ENCODE assay signal across 20 cellular contexts in genomic region chr17:61443475-61443882, GRCh38. TPM values are rescaled to one million over a fixed set of nuclear protein-coding genes. Genes with fewer than 3 reads are reported as not detected.
A peak's percentile ranks its signal among the peaks of the same experiment; 100 is the strongest.
DNase-seq lines count a peak whose midpoint lies in the region; FAIRE-seq and TF ChIP-seq lines count a peak whose summit lies in the region.
"Had no signal": no experiment of that assay in that cellular context is flagged by ENCODE, and none has a peak within 500 bp of the region (broad histone marks: within the 10 kb centered on the region; RNA-seq: fewer than 3 reads in every experiment).

No MANE protein-coding gene starts in this region.

- H3K4me2 ChIP-seq in hepatocyte: no peak overlapping the region
- H3K4me2 ChIP-seq in OCI-LY7 (ENCODE audit: low read length): no peak overlapping the region

- H3K4me1 ChIP-seq in hepatocyte (ENCODE audit: insufficient read depth) (peaks cover 18% of the 10 kb centered on the region), OCI-LY7 (ENCODE audit: insufficient read depth, low read length, poor library complexity, severe bottlenecking) (no peaks in the 10 kb centered on the region), kidney (ENCODE audit: control insufficient read depth in 1 of 2, insufficient read depth in 1 of 2, low read depth in 1 of 2, low read length in 2 of 2) (no peaks in the 10 kb centered on the region)

- no peak for FAIRE-seq in kidney (lab: Jason Lieb, UNC)

- H4K20me1 ChIP-seq in hepatocyte (ENCODE audit: insufficient read depth, poor library complexity, severe bottlenecking) (no peaks in the 10 kb centered on the region), OCI-LY7 (ENCODE audit: insufficient read depth, low read length) (no peaks in the 10 kb centered on the region)

- intact Hi-C loops in OCI-LY7 (cut with micrococcal nuclease; ENCODE audit: unreplicated experiment): no loop called here
- intact Hi-C loops in kidney (cut with DNase I): no loop called here

- no peak overlapping the region for H3K9ac ChIP-seq in kidney (ENCODE audit: low read length in 2 of 2)

- H3K79me2 ChIP-seq in hepatocyte: peaks cover under 1% of the 10 kb centered on the region
- H3K79me2 ChIP-seq in OCI-LY7 (ENCODE audit: insufficient read depth, low read depth, low read length): no peaks in the 10 kb centered on the region

- H3K4me3 ChIP-seq in hepatocyte: no peak overlapping the region
- no peak overlapping the region for H3K4me3 ChIP-seq in OCI-LY7 (ENCODE audit: low read depth, low read length, poor library complexity, severe bottlenecking)
- no peak overlapping the region for H3K4me3 ChIP-seq in kidney (ENCODE audit: low read length in 2 of 2)
- H3K4me3 ChIP-seq: SJSA1 had no signal

- H2AFZ ChIP-seq in hepatocyte (no peak overlapping the region), OCI-LY7 (ENCODE audit: low read length) (no peak overlapping the region)

- H3K9me3 ChIP-seq in hepatocyte (ENCODE audit: low read depth) (no peaks in the 10 kb centered on the region), OCI-LY7 (ENCODE audit: low read length) (no peaks in the 10 kb centered on the region), kidney (ENCODE audit: control insufficient read depth in 1 of 2, low read length in 2 of 2) (no peaks in the 10 kb centered on the region)
- H3K9me3 ChIP-seq: SJSA1 had no signal

- DNase-seq in GM20000 (ENCODE audit: low spot score): peak; percentile 9
- DNase-seq in SK-N-DZ (ENCODE audit: low spot score): peak; percentile 72
- DNase-seq in hepatocyte (ENCODE audit: low spot score): no peak
- peak; percentile 23 for DNase-seq in retina
- DNase-seq in OCI-LY7 (ENCODE audit: low spot score): no peak
- DNase-seq in NCI-H526 (lab: John Stamatoyannopoulos, UW): no peak
- no peak for DNase-seq in kidney
- DNase-seq: AML-193, GF-D8, HCEC 1CT, KG1, NCI-H1092, NCI-H1694, NCI-H2107, NCI-H446, NCI-H748 treated with DMSO at 0.1 percent for 48 hours, PC-3 had no signal

- H3K27ac ChIP-seq in hepatocyte (peak overlapping the region; percentile 80), OCI-LY7 (ENCODE audit: low read depth, low read length, poor library complexity, severe bottlenecking) (no peak overlapping the region), kidney (ENCODE audit: low read depth in 2 of 2, low read length in 2 of 2) (no peak overlapping the region)
- H3K27ac ChIP-seq: SJSA1 had no signal

- TF ChIP-seq CTCF in GM20000 (IDR thresholded peaks at IDR 0.05; ENCODE audit: extremely low read depth, missing control alignments) (no peak), hepatocyte (IDR thresholded peaks at IDR 0.05; ENCODE audit: poor library complexity) (no peak), OCI-LY7 (conservative IDR thresholded peaks at IDR 0.05; ENCODE audit: low read length) (no peak), kidney (IDR thresholded peaks at IDR 0.05; ENCODE audit: borderline replicate concordance, extremely low read depth, insufficient read depth) (no peak)

- H3K27me3 ChIP-seq in hepatocyte: peaks cover under 1% of the 10 kb centered on the region
- H3K27me3 ChIP-seq: SJSA1 had no signal

- H3K36me3 ChIP-seq in hepatocyte (replicated peaks; ENCODE audit: insufficient read depth, low read depth): no peaks in the 10 kb centered on the region
- no peaks in the 10 kb centered on the region for H3K36me3 ChIP-seq in OCI-LY7 (ENCODE audit: insufficient read depth, low read length)
- H3K36me3 ChIP-seq in kidney (ENCODE audit: control insufficient read depth in 1 of 2, insufficient read depth in 2 of 2, low read length in 2 of 2): no peaks in the 10 kb centered on the region
- H3K36me3 ChIP-seq: SJSA1 had no signal

- BruUV-seq in OCI-LY7 (replicated peaks; lab: Mats Ljungman, UMichigan): no TSS peak

- POLR2A ChIA-PET in OCI-LY7 (lab: Charles Lee): no interaction called here

- CTCF ChIA-PET in OCI-LY7 (lab: Charles Lee; ENCODE audit: unreplicated experiment): no interaction called here

- 56% methylated on average over 14 of the region's 18 CpGs for WGBS in hepatocyte (ENCODE audit: low lambda C conversion rate, missing lambda C conversion rate)

- H3K9me2 ChIP-seq in hepatocyte (replicated peaks; ENCODE audit: insufficient read depth) (no peaks in the 10 kb centered on the region), OCI-LY7 (ENCODE audit: insufficient read depth, low read length) (no peaks in the 10 kb centered on the region)

RNA-seq across cellular contexts. Expression of gene TBX4, which starts 8.7 kb away (rescaled TPM):
- 2.7 and 4.9 TPM in 2 replicates for polyA plus RNA-seq in SK-N-DZ (2014; cell fraction: cytosol; rRNA removed)
- 1.9 and 5.6 TPM in 2 replicates for polyA plus RNA-seq in SK-N-DZ (2014; cell fraction: nucleus; rRNA removed)
- 15.4 and 36.2 TPM in 2 replicates for total RNA-seq in hepatocyte
- polyA plus RNA-seq in hepatocyte: 11.6 and 13.9 TPM in 2 replicates
- total RNA-seq in OCI-LY7 (2014; rRNA removed; shearing (Covaris generic)): not detected in 2 replicates
- total RNA-seq in OCI-LY7 (2022): not detected in 2 replicates
- not detected for total RNA-seq in kidney
- polyA plus RNA-seq in kidney (ENCODE audit: insufficient read depth, low read depth, low replicate concordance): not detected
- total RNA-seq: Daoy, PC-3 had no signal
- polyA plus RNA-seq: CD14-positive monocyte had no signal

RNA-seq across cellular contexts. Expression of gene TBX2, which starts 43.8 kb away (rescaled TPM):
- 153 and 188 TPM in 2 replicates for polyA plus RNA-seq in SK-N-DZ (2014; cell fraction: cytosol; rRNA removed)
- 310 and 397 TPM in 2 replicates for polyA plus RNA-seq in SK-N-DZ (2014; cell fraction: nucleus; rRNA removed)
- total RNA-seq in hepatocyte (17.9 and 19.6 TPM in 2 replicates), OCI-LY7 (2022) (not detected in 2 replicates), kidney (66.4 TPM)
- polyA plus RNA-seq in hepatocyte (27.5 and 29.3 TPM in 2 replicates), kidney (ENCODE audit: insufficient read depth, low read depth, low replicate concordance) (122 TPM)
- total RNA-seq in OCI-LY7 (2014; rRNA removed; shearing (Covaris generic)): not detected in 2 replicates
- polyA plus RNA-seq: CD14-positive monocyte had no signal

Comparison
In these comparisons a context has a peak if more than half of its experiments do, and no peak if none do; other contexts are left out.
1. DNase-seq: peak in GM20000 (single experiment), SK-N-DZ (single experiment) and retina (single experiment); none in hepatocyte (single experiment), OCI-LY7 (single experiment), NCI-H526 (0 of 2) and kidney (single experiment).
2. RNA of gene TBX4, which starts 8.7 kb away (total RNA-seq): 15.4 to 36.2 TPM in hepatocyte; not detected in kidney (single experiment) and not detected in OCI-LY7; every median in the first group is over 10 times any median in the second.
3. RNA of gene TBX2, which starts 43.8 kb away (total RNA-seq): 66.4 TPM in kidney (single experiment) and 17.9 to 19.6 TPM in hepatocyte; not detected in OCI-LY7; every median in the first group is over 10 times any median in the second.